Comparison of ENCODE assay signal across 1 cellular context in the genomic region with DNA sequence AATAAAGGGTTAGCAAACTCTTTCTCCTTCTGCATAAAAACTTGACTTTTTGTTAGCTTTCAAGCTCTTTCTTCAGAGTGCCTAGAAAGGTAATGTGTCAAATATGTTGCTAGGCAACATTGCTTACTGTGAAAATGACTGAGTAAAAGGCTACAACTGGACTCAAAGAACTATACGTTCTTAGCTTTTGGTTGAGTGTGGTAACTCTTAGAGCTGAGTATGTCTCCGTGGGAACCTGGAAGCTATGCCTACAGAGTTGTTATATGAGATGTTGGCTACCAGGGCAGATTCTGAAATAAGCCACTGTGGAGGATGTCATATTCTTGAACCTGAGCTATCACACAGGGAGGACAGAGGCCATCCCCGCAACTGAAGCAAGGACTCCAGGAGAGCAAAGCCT.
TF ChIP-seq lines count a peak whose summit lies in the region.

No MANE protein-coding gene starts in this region.

TF ChIP-seq in K562, 482 proteins besides CTCF, POLR2A, EP300 and RAD21 (continued from another document):
- TF ChIP-seq, protein P1, sequence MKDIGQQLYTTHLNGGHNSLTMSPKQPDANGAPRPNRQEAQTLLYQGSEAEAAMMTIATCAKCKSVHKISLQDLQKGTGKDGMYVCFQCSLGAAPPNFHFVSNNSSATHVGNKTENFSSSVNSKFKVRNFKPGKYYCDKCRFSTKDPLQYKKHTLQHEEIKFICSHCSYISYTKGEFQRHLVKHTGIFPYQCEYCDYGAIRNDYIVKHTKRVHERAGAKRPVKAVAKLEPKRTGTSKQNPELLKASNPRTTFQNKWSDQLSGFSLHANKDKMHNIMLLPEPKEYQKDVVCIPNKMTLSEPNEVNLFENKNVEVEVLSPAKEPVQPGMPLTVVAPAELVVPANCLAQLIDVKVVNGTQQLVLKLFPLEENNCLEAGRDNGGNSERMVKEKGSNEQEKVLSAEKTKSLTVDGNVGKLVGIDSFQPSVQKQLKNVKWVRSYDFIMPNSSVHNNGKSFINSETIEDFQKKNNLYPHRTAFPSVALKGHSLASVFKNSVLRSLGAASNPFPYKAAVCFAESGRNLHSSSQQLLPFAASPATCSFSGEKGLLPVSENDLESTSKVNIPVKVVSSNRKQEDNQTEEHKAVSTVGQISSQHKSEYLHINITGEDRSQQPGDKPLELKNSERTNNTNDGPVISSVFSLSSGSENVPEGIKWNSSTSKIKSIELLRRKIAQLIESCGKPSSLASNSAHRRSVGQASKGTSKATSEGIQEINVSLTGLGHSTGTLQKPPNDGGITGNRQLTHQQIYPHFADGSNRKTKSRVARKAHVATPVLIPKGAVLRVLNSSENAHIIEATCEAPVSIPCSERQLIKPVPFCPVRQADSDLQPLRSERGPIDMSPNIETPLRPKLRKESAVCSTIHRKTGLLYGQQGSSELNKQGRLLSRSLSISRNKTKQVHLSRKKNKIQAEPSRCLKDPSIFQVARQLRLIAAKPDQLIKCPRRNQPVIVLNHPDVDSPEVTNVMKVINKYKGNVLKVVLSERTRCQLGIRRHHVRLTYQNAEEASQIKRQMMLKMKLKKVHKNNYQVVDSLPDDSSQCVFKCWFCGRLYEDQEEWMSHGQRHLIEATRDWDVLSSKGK (CRISPR knock-in tag; IDR thresholded peaks at IDR 0.05): no peak
